ENCODE assay signal across 8 cellular contexts in genomic region chr2:102839668-102840388, GRCh38.
A peak's percentile ranks its signal among the peaks of the same experiment; 100 is the strongest.
DNase-seq lines count a peak whose midpoint lies in the region; ATAC-seq and TF ChIP-seq lines count a peak whose summit lies in the region.

No MANE protein-coding gene starts in this region.

- H4K20me1 ChIP-seq in neural progenitor cell (ENCODE audit: low read depth) = no peaks in the 10 kb centered on the region

- peak; percentile 88 for TF ChIP-seq CTCF in neural progenitor cell (IDR thresholded peaks at IDR 0.05)

- peak; percentile 43 for ATAC-seq in Right ventricle myocardium superior (ENCODE audit: poor library complexity)
- ATAC-seq in HG02884 (IDR thresholded peaks at IDR 0.05; ENCODE audit: unreplicated experiment) = no peak

- no peaks in the 10 kb centered on the region for H3K9me3 ChIP-seq in neural progenitor cell (ENCODE audit: low read depth)

- no peaks in the 10 kb centered on the region for H3K36me3 ChIP-seq in neural progenitor cell

- no peak overlapping the region for H3K27ac ChIP-seq in neural progenitor cell

- H3K4me3 Mint-ChIP-seq in neural progenitor cell = no peak overlapping the region

- no peaks in the 10 kb centered on the region for H3K9me3 Mint-ChIP-seq in neural progenitor cell

- intact Hi-C loops in Right ventricle myocardium superior (cut with DNase I) = no loop called here
- intact Hi-C loops in cardiac septum (cut with DNase I) = no loop called here

- no peaks in the 10 kb centered on the region for H3K27me3 ChIP-seq in neural progenitor cell

- H3K4me2 ChIP-seq in neural progenitor cell = no peak overlapping the region

- H3K27me3 Mint-ChIP-seq in neural progenitor cell (ENCODE audit: insufficient read depth, low read depth) = peaks cover 6% of the 10 kb centered on the region

- DNase-seq in Right ventricle myocardium superior = no peak
- no peak for DNase-seq in cardiac septum (ENCODE audit: low spot score)
- DNase-seq in NCI-H1092 (lab: John Stamatoyannopoulos, UW) = peak; percentile 25
- DNase-seq in T-helper 9 cell = peak; percentile 1
- peak; percentile 7 for DNase-seq in fibroblast of gingiva (ENCODE audit: low read depth)
- DNase-seq in neural progenitor cell (ENCODE audit: low spot score) = peak; percentile 74
- DNase-seq in activated CD4-positive, CD25-positive, alpha-beta regulatory T cell (lab: John Stamatoyannopoulos, UW) = no peak

- H3K4me3 ChIP-seq in neural progenitor cell = no peak overlapping the region

- no peak overlapping the region for H3K9ac ChIP-seq in neural progenitor cell

- peaks cover 8% of the 10 kb centered on the region for H3K4me1 Mint-ChIP-seq in neural progenitor cell

- peak overlapping the region; percentile 71 for H2AFZ ChIP-seq in neural progenitor cell (replicated peaks)

- H3K4me1 ChIP-seq in neural progenitor cell = peaks cover 4% of the 10 kb centered on the region

- no peaks in the 10 kb centered on the region for H3K36me3 Mint-ChIP-seq in neural progenitor cell

- no peaks in the 10 kb centered on the region for H3F3A ChIP-seq in neural progenitor cell (ENCODE audit: low read depth)

- no peak overlapping the region for H3K27ac Mint-ChIP-seq in neural progenitor cell

- no peaks in the 10 kb centered on the region for H3K79me2 ChIP-seq in neural progenitor cell (ENCODE audit: low read depth)

Comparison
In these comparisons a context has a peak if more than half of its experiments do, and no peak if none do; other contexts are left out.
1. DNase-seq: peak in NCI-H1092 (single experiment), T-helper 9 cell (single experiment), fibroblast of gingiva (single experiment) and neural progenitor cell (single experiment); none in Right ventricle myocardium superior (single experiment), cardiac septum (single experiment) and activated CD4-positive, CD25-positive, alpha-beta regulatory T cell (0 of 4).